ENCODE assay signal across 1 cellular context in the genomic region with DNA sequence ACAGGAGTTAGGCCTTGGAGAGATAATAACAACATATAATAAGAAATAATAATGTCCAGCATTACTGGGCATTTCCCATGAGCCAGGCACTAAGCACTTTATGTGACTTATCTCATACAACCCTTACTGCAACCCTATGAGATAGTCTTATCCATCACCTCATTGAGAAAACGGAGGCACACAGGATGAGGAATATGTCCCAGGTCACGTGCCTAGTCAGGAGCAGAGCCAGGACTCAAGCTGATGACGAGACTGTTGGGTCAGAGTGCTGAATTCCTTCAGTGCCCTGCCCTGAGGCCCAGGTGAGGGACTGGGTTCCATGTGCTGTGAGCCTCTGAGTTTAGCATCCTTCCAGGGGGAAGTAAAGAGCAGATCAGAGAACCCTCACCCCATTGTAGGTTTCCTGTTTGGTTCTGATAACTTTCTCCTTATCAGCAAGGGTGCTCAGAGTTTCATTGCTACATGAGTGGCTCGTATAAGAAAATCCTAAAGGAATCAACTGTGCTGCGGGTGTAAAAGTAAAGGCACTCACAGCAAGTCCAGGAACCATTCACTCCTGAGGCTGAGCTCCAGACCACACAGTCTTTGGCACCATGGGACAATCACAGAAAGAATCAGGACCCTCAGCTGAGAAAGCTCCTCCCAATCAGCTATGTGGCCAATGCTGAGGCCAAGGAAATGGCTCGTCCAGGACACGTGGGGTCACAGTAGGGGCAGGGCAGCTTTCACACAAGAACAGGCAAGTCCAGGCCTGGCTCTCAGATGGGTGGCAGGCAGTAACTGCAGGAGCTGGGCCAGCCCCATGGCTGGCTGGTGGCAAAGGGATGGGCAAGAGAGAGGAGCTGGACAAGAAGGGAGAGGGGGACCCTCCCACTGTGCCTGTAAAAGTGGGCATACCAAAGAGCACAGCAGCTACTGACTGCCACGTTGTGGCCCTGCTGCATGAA.
TF ChIP-seq lines count a peak whose summit lies in the region.

No MANE protein-coding gene starts in this region.

TF ChIP-seq in GM23338, 12 proteins besides CTCF, POLR2A, EP300 and RAD21 (continued from another document):
- TF ChIP-seq CREB1 (CRISPR knock-in tag; IDR thresholded peaks at IDR 0.05; ENCODE audit: low read depth) (no peak), JUNB (IDR thresholded peaks at IDR 0.05; ENCODE audit: unreplicated experiment) (no peak), POLR2AphosphoS5 (IDR thresholded peaks at IDR 0.05; ENCODE audit: low read depth) (no peak), ZNF331 (CRISPR knock-in tag; IDR thresholded peaks at IDR 0.05; ENCODE audit: low read depth) (no peak), NANOG (IDR thresholded peaks at IDR 0.05; ENCODE audit: borderline replicate concordance) (no peak)
- TF ChIP-seq, protein P1, sequence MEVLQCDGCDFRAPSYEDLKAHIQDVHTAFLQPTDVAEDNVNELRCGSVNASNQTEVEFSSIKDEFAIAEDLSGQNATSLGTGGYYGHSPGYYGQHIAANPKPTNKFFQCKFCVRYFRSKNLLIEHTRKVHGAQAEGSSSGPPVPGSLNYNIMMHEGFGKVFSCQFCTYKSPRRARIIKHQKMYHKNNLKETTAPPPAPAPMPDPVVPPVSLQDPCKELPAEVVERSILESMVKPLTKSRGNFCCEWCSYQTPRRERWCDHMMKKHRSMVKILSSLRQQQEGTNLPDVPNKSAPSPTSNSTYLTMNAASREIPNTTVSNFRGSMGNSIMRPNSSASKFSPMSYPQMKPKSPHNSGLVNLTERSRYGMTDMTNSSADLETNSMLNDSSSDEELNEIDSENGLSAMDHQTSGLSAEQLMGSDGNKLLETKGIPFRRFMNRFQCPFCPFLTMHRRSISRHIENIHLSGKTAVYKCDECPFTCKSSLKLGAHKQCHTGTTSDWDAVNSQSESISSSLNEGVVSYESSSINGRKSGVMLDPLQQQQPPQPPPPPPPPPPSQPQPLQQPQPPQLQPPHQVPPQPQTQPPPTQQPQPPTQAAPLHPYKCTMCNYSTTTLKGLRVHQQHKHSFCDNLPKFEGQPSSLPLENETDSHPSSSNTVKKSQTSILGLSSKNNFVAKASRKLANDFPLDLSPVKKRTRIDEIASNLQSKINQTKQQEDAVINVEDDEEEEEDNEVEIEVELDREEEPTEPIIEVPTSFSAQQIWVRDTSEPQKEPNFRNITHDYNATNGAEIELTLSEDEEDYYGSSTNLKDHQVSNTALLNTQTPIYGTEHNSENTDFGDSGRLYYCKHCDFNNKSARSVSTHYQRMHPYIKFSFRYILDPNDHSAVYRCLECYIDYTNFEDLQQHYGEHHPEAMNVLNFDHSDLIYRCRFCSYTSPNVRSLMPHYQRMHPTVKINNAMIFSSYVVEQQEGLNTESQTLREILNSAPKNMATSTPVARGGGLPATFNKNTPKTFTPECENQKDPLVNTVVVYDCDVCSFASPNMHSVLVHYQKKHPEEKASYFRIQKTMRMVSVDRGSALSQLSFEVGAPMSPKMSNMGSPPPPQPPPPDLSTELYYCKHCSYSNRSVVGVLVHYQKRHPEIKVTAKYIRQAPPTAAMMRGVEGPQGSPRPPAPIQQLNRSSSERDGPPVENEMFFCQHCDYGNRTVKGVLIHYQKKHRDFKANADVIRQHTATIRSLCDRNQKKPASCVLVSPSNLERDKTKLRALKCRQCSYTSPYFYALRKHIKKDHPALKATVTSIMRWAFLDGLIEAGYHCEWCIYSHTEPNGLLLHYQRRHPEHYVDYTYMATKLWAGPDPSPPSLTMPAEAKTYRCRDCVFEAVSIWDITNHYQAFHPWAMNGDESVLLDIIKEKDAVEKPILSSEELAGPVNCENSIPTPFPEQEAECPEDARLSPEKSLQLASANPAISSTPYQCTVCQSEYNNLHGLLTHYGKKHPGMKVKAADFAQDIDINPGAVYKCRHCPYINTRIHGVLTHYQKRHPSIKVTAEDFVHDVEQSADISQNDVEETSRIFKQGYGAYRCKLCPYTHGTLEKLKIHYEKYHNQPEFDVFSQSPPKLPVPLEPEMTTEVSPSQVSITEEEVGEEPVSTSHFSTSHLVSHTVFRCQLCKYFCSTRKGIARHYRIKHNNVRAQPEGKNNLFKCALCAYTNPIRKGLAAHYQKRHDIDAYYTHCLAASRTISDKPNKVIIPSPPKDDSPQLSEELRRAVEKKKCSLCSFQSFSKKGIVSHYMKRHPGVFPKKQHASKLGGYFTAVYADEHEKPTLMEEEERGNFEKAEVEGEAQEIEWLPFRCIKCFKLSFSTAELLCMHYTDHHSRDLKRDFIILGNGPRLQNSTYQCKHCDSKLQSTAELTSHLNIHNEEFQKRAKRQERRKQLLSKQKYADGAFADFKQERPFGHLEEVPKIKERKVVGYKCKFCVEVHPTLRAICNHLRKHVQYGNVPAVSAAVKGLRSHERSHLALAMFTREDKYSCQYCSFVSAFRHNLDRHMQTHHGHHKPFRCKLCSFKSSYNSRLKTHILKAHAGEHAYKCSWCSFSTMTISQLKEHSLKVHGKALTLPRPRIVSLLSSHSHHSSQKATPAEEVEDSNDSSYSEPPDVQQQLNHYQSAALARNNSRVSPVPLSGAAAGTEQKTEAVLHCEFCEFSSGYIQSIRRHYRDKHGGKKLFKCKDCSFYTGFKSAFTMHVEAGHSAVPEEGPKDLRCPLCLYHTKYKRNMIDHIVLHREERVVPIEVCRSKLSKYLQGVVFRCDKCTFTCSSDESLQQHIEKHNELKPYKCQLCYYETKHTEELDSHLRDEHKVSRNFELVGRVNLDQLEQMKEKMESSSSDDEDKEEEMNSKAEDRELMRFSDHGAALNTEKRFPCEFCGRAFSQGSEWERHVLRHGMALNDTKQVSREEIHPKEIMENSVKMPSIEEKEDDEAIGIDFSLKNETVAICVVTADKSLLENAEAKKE (CRISPR knock-in tag; IDR thresholded peaks at IDR 0.05), result no peak
